Comparison of ENCODE assay signal across 20 cellular contexts in genomic region chr1:77874804-77875445, GRCh38. TPM values are rescaled to one million over a fixed set of nuclear protein-coding genes. Genes with fewer than 3 reads are reported as not detected.
A peak's percentile ranks its signal among the peaks of the same experiment; 100 is the strongest.
DNase-seq lines count a peak whose midpoint lies in the region; ATAC-seq and TF ChIP-seq lines count a peak whose summit lies in the region.
"Had no signal": no experiment of that assay in that cellular context is flagged by ENCODE, and none has a peak within 500 bp of the region (broad histone marks: within the 10 kb centered on the region; RNA-seq: fewer than 3 reads in every experiment).

No MANE protein-coding gene starts in this region.

- DNase-seq in BJ (ENCODE audit: low read depth): peak; percentile 32
- DNase-seq in LHCN-M2 (ENCODE audit: low read depth): peak; percentile 18
- DNase-seq in astrocyte of the hippocampus (ENCODE audit: low read depth, low spot score): peak; percentile 16
- DNase-seq in glomerular visceral epithelial cell (ENCODE audit: extremely low spot score): peak; percentile 54
- no peak for DNase-seq in cerebellar cortex (ENCODE audit: low spot score)
- no peak for DNase-seq in activated T-cell treated with anti-CD3 and anti-CD28 coated beads, Interleukin-2, amount 50 U/mL, for 48 hours
- DNase-seq: activated B cell treated with CpG ODN at 0.5 μM for 24 hours; activated CD8-positive, alpha-beta memory T cell treated with anti-CD3 and anti-CD28 coated beads for 24 hours; anterior cingulate cortex; CD8-positive, alpha-beta T cell; dermis blood vessel endothelial cell; H9; left lung; NCI-H1930; NCI-H524 treated with DMSO at 0.1 percent for 48 hours; occipital lobe; stimulated activated CD4-positive, alpha-beta T cell treated with anti-CD3 and anti-CD28 coated beads, Interleukin-2, amount 100 ng/mL, for 48 hours had no signal

- H3K36me3 ChIP-seq in BJ (ENCODE audit: control insufficient read depth, insufficient read depth, low read length): no peaks in the 10 kb centered on the region
- H3K36me3 ChIP-seq: left lung had no signal

- POLR2A ChIA-PET in BJ (lab: Charles Lee): no interaction called here

- ATAC-seq in GM21528 (IDR thresholded peaks at IDR 0.05; ENCODE audit: low FRiP score, unreplicated experiment) (no peak), HG02571 (IDR thresholded peaks at IDR 0.05; ENCODE audit: unreplicated experiment) (no peak)
- ATAC-seq: CD8-positive, alpha-beta T cell; GM12878; left lung had no signal

- no peak for TF ChIP-seq CTCF in BJ (IDR thresholded peaks at IDR 0.05; ENCODE audit: insufficient read depth, low read depth, low read length)

- CTCF ChIA-PET in BJ (lab: Yijun Ruan, JAX): no interaction called here

- H3K27me3 ChIP-seq in BJ (ENCODE audit: control insufficient read depth, insufficient read depth, low read length): no peaks in the 10 kb centered on the region
- H3K27me3 ChIP-seq: left lung had no signal

- no peak overlapping the region for H3K4me3 ChIP-seq in BJ (ENCODE audit: low read depth, low read length)
- H3K4me3 ChIP-seq: GM12878, left lung had no signal

RNA-seq across cellular contexts. Expression of gene NEXN, which starts 13.5 kb away (rescaled TPM):
- 7.8 and 16.9 TPM in 2 replicates for polyA plus RNA-seq in BJ (2011; rRNA removed)
- polyA minus RNA-seq in BJ (2011; rRNA and poly(A)+ RNA removed): 3.6 and 6.7 TPM in 2 replicates
- 17.1 and 29.7 TPM in 2 replicates for total RNA-seq in LHCN-M2 (2014; rRNA removed)
- 60.8 TPM for polyA plus RNA-seq in LHCN-M2 (2012)

Comparison
In these comparisons a context has a peak if more than half of its experiments do, and no peak if none do; other contexts are left out.
1. DNase-seq: peak in BJ (single experiment), LHCN-M2 (single experiment), astrocyte of the hippocampus (single experiment) and glomerular visceral epithelial cell (single experiment); none in cerebellar cortex (single experiment) and activated T-cell treated with anti-CD3 and anti-CD28 coated beads, Interleukin-2, amount 50 U/mL, for 48 hours (0 of 2).